In the genomic region with DNA sequence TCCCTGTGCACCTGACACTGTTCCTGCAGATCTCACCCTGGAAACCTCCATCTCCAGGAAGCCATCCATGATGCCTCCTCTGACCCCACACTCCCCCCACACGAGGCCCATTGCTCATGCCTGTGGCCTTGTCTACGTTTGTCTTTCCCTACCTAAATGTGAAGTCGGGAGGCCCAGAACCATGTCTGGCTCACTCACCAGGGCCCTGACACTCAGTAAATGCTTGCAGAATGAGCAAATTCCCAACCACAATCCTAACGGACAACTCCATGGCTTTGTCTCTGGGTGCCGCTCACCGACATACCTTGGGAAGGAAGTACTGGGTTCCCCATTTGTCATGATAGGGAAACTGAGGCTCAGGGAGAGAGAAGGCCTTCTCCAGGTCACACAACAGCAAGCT, we compare ENCODE assay signal across 1 cellular context.
TF ChIP-seq lines count a peak whose summit lies in the region.

No MANE protein-coding gene starts in this region.

TF ChIP-seq in K562, 482 proteins besides CTCF, POLR2A, EP300 and RAD21:
- TF ChIP-seq ZFP36 (IDR thresholded peaks at IDR 0.05; ENCODE audit: low read depth, low read length, partially characterized antibody): peak; percentile 45
- TF ChIP-seq U2AF1 (optimal IDR thresholded peaks at IDR 0.05; ENCODE audit: low read depth, low read length): no peak
- TF ChIP-seq ZNF12 (CRISPR knock-in tag; IDR thresholded peaks at IDR 0.05): 0 out of 2 replicates have a peak, but pooled peaks have one; percentile 24
- TF ChIP-seq NR1H2 (CRISPR knock-in tag; IDR thresholded peaks at IDR 0.05): 0 out of 2 replicates have a peak, but pooled peaks have one; percentile 39
- no peak for TF ChIP-seq MAFF (IDR thresholded peaks at IDR 0.05; ENCODE audit: low read length)
- TF ChIP-seq, protein P1, sequence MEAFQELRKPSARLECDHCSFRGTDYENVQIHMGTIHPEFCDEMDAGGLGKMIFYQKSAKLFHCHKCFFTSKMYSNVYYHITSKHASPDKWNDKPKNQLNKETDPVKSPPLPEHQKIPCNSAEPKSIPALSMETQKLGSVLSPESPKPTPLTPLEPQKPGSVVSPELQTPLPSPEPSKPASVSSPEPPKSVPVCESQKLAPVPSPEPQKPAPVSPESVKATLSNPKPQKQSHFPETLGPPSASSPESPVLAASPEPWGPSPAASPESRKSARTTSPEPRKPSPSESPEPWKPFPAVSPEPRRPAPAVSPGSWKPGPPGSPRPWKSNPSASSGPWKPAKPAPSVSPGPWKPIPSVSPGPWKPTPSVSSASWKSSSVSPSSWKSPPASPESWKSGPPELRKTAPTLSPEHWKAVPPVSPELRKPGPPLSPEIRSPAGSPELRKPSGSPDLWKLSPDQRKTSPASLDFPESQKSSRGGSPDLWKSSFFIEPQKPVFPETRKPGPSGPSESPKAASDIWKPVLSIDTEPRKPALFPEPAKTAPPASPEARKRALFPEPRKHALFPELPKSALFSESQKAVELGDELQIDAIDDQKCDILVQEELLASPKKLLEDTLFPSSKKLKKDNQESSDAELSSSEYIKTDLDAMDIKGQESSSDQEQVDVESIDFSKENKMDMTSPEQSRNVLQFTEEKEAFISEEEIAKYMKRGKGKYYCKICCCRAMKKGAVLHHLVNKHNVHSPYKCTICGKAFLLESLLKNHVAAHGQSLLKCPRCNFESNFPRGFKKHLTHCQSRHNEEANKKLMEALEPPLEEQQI (IDR thresholded peaks at IDR 0.05): no peak
- TF ChIP-seq ZNF717 (CRISPR knock-in tag; IDR thresholded peaks at IDR 0.05): no peak
- TF ChIP-seq HOXB6 (CRISPR knock-in tag; IDR thresholded peaks at IDR 0.05; ENCODE audit: borderline replicate concordance): no peak
- no peak for TF ChIP-seq SP1 (CRISPR knock-in tag; IDR thresholded peaks at IDR 0.05)
